ENCODE assay signal across 7 cellular contexts in genomic region chr10:59624951-59625350, GRCh38.
"Had no signal": no experiment of that assay in that cellular context is flagged by ENCODE, and none has a peak within 500 bp of the region (broad histone marks: within the 10 kb centered on the region; RNA-seq: fewer than 3 reads in every experiment).

No MANE protein-coding gene starts in this region.

- H3K4me3 ChIP-seq: GM12878 had no signal

- DNase-seq: GDM1, GF-D8 had no signal

- ATAC-seq: GM12878 had no signal

- FAIRE-seq: G401.6, GM12878, GM12891, GM12892, GM18507 had no signal
